In genomic region chr1:185420588-185421081, GRCh38 we compare ENCODE assay signal across 16 cellular contexts.
DNase-seq lines count a peak whose midpoint lies in the region; ATAC-seq and TF ChIP-seq lines count a peak whose summit lies in the region.
"Had no signal": no experiment of that assay in that cellular context is flagged by ENCODE, and none has a peak within 500 bp of the region (broad histone marks: within the 10 kb centered on the region; RNA-seq: fewer than 3 reads in every experiment).

No MANE protein-coding gene starts in this region.

- H3K36me3 Mint-ChIP-seq in activated T-cell treated with anti-CD3 and anti-CD28 coated beads, Interleukin-2, amount 50 U/mL, for 24 hours (ENCODE audit: low read depth), result no peaks in the 10 kb centered on the region
- no peaks in the 10 kb centered on the region for H3K36me3 Mint-ChIP-seq in activated T-helper 2 cell treated with anti-CD3 and anti-CD28 coated beads, Interferon-gamma antibody, Interleukin-2, Interleukin-4, amounts not matched to agents 10 μg/mL and 5 μg/mL and 100 μg/mL, durations not matched to agents 14 hours and 24 hours and 36 hours (ENCODE audit: low read depth)
- H3K36me3 Mint-ChIP-seq in osteocyte (ENCODE audit: unreplicated experiment), result no peaks in the 10 kb centered on the region
- H3K36me3 Mint-ChIP-seq: WTC11 had no signal

- no peak for DNase-seq in activated T-cell treated with anti-CD3 and anti-CD28 coated beads, Interleukin-2, amount 50 U/mL, for 24 hours
- no peak for DNase-seq in activated T-cell treated with anti-CD3 and anti-CD28 coated beads, Interleukin-2, amount 50 U/mL, for 1 hour
- DNase-seq in NOMO-1 (lab: John Stamatoyannopoulos, UW; ENCODE audit: unreplicated experiment in 2 of 2) (peak; percentile 30 to 69), osteocyte (ENCODE audit: extremely low spot score, unreplicated experiment) (no peak), SHP77 treated with DMSO at 0.1 percent for 48 hours (lab: John Stamatoyannopoulos, UW) (no peak), tibial nerve (ENCODE audit: low spot score in 2 of 2) (no peak)
- peak; percentile 22 for DNase-seq in activated T-helper 2 cell treated with anti-CD3 and anti-CD28 coated beads, Interferon-gamma antibody, Interleukin-2, Interleukin-4, amounts not matched to agents 10 μg/mL and 5 μg/mL and 100 μg/mL, durations not matched to agents 14 hours and 24 hours and 36 hours (ENCODE audit: low spot score)
- DNase-seq: anterior cingulate cortex; foreskin fibroblast; NCI-H524 treated with DMSO at 0.1 percent for 48 hours; stimulated activated CD4-positive, alpha-beta T cell treated with anti-CD3 and anti-CD28 coated beads, Interleukin-12 subunit alpha, Interleukin-12 subunit beta, amount 100 ng/mL, for 4 hours; stimulated activated naive CD4-positive, alpha-beta T cell treated with Interleukin-2 at 50 U/mL for 16 hours had no signal

- no peaks in the 10 kb centered on the region for H3K27me3 ChIP-seq in tibial nerve

- H3K4me1 ChIP-seq in tibial nerve, result no peaks in the 10 kb centered on the region

- H3K4me3 ChIP-seq in tibial nerve, result no peak overlapping the region

- no peak for ATAC-seq in GM18498 (IDR thresholded peaks at IDR 0.05; ENCODE audit: unreplicated experiment)
- ATAC-seq: left lobe of liver, WTC11 had no signal

- H3K36me3 ChIP-seq in tibial nerve, result no peaks in the 10 kb centered on the region

- H3K9me3 ChIP-seq in tibial nerve, result no peaks in the 10 kb centered on the region

- TF ChIP-seq POLR2A in tibial nerve (IDR thresholded peaks at IDR 0.05), result no peak

- intact Hi-C loops in activated T-helper 2 cell treated with anti-CD3 and anti-CD28 coated beads, Interferon-gamma antibody, Interleukin-2, Interleukin-4, amounts not matched to agents 10 μg/mL and 5 μg/mL and 100 μg/mL, durations not matched to agents 14 hours and 24 hours and 36 hours (cut with micrococcal nuclease), result loop anchor here (2.0 kb wide), 1 partner anchor 18 kb away; no protein-coding TSS in a partner anchor

- H3K4me1 Mint-ChIP-seq in activated T-cell treated with anti-CD3 and anti-CD28 coated beads, Interleukin-2, amount 50 U/mL, for 24 hours (ENCODE audit: low read depth), result peaks cover 24% of the 10 kb centered on the region
- peaks cover 34% of the 10 kb centered on the region for H3K4me1 Mint-ChIP-seq in activated T-helper 2 cell treated with anti-CD3 and anti-CD28 coated beads, Interferon-gamma antibody, Interleukin-2, Interleukin-4, amounts not matched to agents 10 μg/mL and 5 μg/mL and 100 μg/mL, durations not matched to agents 14 hours and 24 hours and 36 hours (ENCODE audit: low read depth)
- H3K4me1 Mint-ChIP-seq in osteocyte (ENCODE audit: unreplicated experiment), result peaks cover 26% of the 10 kb centered on the region

- H3K27ac Mint-ChIP-seq in activated T-cell treated with anti-CD3 and anti-CD28 coated beads, Interleukin-2, amount 50 U/mL, for 24 hours, result peak overlapping the region; percentile 73
- H3K27ac Mint-ChIP-seq in activated T-helper 2 cell treated with anti-CD3 and anti-CD28 coated beads, Interferon-gamma antibody, Interleukin-2, Interleukin-4, amounts not matched to agents 10 μg/mL and 5 μg/mL and 100 μg/mL, durations not matched to agents 14 hours and 24 hours and 36 hours, result peak overlapping the region; percentile 43
- peak overlapping the region; percentile 73 for H3K27ac Mint-ChIP-seq in osteocyte (ENCODE audit: unreplicated experiment)
- H3K27ac Mint-ChIP-seq: progenitor cell of endocrine pancreas, WTC11 had no signal

- TF ChIP-seq CTCF in osteocyte (IDR thresholded peaks at IDR 0.05), result no peak
- no peak for TF ChIP-seq CTCF in tibial nerve (IDR thresholded peaks at IDR 0.05)

- no peak overlapping the region for H3K27ac ChIP-seq in tibial nerve

- H3K27me3 Mint-ChIP-seq in activated T-cell treated with anti-CD3 and anti-CD28 coated beads, Interleukin-2, amount 50 U/mL, for 24 hours, result no peaks in the 10 kb centered on the region
- H3K27me3 Mint-ChIP-seq in activated T-helper 2 cell treated with anti-CD3 and anti-CD28 coated beads, Interferon-gamma antibody, Interleukin-2, Interleukin-4, amounts not matched to agents 10 μg/mL and 5 μg/mL and 100 μg/mL, durations not matched to agents 14 hours and 24 hours and 36 hours (ENCODE audit: low read depth), result no peaks in the 10 kb centered on the region
- H3K27me3 Mint-ChIP-seq in osteocyte (ENCODE audit: unreplicated experiment), result no peaks in the 10 kb centered on the region
- H3K27me3 Mint-ChIP-seq: progenitor cell of endocrine pancreas had no signal

- H3K4me3 Mint-ChIP-seq in activated T-cell treated with anti-CD3 and anti-CD28 coated beads, Interleukin-2, amount 50 U/mL, for 24 hours, result peak overlapping the region; percentile 9
- no peak overlapping the region for H3K4me3 Mint-ChIP-seq in activated T-helper 2 cell treated with anti-CD3 and anti-CD28 coated beads, Interferon-gamma antibody, Interleukin-2, Interleukin-4, amounts not matched to agents 10 μg/mL and 5 μg/mL and 100 μg/mL, durations not matched to agents 14 hours and 24 hours and 36 hours (ENCODE audit: low read depth)
- H3K4me3 Mint-ChIP-seq in osteocyte (ENCODE audit: unreplicated experiment), result no peak overlapping the region
- H3K4me3 Mint-ChIP-seq: WTC11 had no signal

- TF ChIP-seq EP300 in tibial nerve (IDR thresholded peaks at IDR 0.05), result no peak

- no peaks in the 10 kb centered on the region for H3K9me3 Mint-ChIP-seq in activated T-cell treated with anti-CD3 and anti-CD28 coated beads, Interleukin-2, amount 50 U/mL, for 24 hours
- H3K9me3 Mint-ChIP-seq in activated T-helper 2 cell treated with anti-CD3 and anti-CD28 coated beads, Interferon-gamma antibody, Interleukin-2, Interleukin-4, amounts not matched to agents 10 μg/mL and 5 μg/mL and 100 μg/mL, durations not matched to agents 14 hours and 24 hours and 36 hours, result no peaks in the 10 kb centered on the region
- H3K9me3 Mint-ChIP-seq in osteocyte (ENCODE audit: unreplicated experiment), result no peaks in the 10 kb centered on the region
- H3K9me3 Mint-ChIP-seq: WTC11 had no signal

Comparison
In these comparisons a context has a peak if more than half of its experiments do, and no peak if none do; other contexts are left out.
1. DNase-seq: peak in NOMO-1 (2 of 2) and activated T-helper 2 cell treated with anti-CD3 and anti-CD28 coated beads, Interferon-gamma antibody, Interleukin-2, Interleukin-4, amounts not matched to agents 10 μg/mL and 5 μg/mL and 100 μg/mL, durations not matched to agents 14 hours and 24 hours and 36 hours (single experiment); none in activated T-cell treated with anti-CD3 and anti-CD28 coated beads, Interleukin-2, amount 50 U/mL, for 24 hours (single experiment), activated T-cell treated with anti-CD3 and anti-CD28 coated beads, Interleukin-2, amount 50 U/mL, for 1 hour (single experiment), osteocyte (single experiment), SHP77 treated with DMSO at 0.1 percent for 48 hours (single experiment) and tibial nerve (0 of 2).
2. Peak in every context shown above with its lines, with median percentiles within 50 percentile points of each other: H3K27ac Mint-ChIP-seq.